ENCODE assay signal across 7 cellular contexts in the genomic region with DNA sequence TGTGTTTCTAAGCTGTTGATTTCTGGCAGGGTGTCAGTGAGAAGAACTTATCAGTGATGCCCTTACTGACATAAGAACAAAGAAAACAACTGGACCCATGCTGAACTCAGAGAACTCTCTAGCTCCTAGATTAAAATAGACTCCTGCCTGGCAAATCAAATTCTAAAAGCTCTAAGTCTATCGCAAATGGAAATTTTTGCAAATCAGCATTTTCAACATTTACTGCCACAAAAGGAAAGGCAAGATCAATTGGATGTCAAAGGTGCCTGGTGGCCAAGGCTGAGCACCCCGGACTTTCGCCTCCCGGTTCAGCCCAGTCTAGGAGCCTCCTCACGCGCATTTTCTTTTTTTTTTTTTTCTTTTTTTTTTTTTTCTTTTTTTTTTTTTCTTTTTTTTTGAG.
"Had no signal": no experiment of that assay in that cellular context is flagged by ENCODE, and none has a peak within 500 bp of the region (broad histone marks: within the 10 kb centered on the region; RNA-seq: fewer than 3 reads in every experiment).

No MANE protein-coding gene starts in this region.

- H3K4me3 ChIP-seq: GM23338 had no signal

- DNase-seq: H9, HCEC 1CT, KG1 had no signal

- H2AFZ ChIP-seq: GM23338 had no signal

- ATAC-seq: GM23338 had no signal

- H3K27ac ChIP-seq: HL-60 had no signal

- H3K4me2 ChIP-seq: GM23338 had no signal

- FAIRE-seq: H1, H54 had no signal
